8 cellular contexts compared by ENCODE assay signal in genomic region chr10:116460219-116460618, GRCh38. TPM values are rescaled to one million over a fixed set of nuclear protein-coding genes. Genes with fewer than 3 reads are reported as not detected.
"Had no signal": no experiment of that assay in that cellular context is flagged by ENCODE, and none has a peak within 500 bp of the region (broad histone marks: within the 10 kb centered on the region; RNA-seq: fewer than 3 reads in every experiment).

No MANE protein-coding gene starts in this region.

- ATAC-seq: HepG2, K562 had no signal

- H3K36me3 Mint-ChIP-seq: IgD-negative memory B cell had no signal

- H3K27ac ChIP-seq: HL-60 had no signal

- FAIRE-seq: HepG2, HTR-8/SVneo, K562 had no signal

- H3K4me1 Mint-ChIP-seq: IgD-negative memory B cell had no signal

- DNase-seq: IMR-90, KBM-7 had no signal

- H3K4me3 ChIP-seq: K562 had no signal

- H3K27ac Mint-ChIP-seq: IgD-negative memory B cell had no signal

- H3K4me3 Mint-ChIP-seq: IgD-negative memory B cell had no signal

RNA-seq across cellular contexts. Expression of gene PNLIPRP3, which starts 32.6 kb away (rescaled TPM):
- total RNA-seq: HepG2, HT-29, IMR-90, K562 had no signal
- polyA plus RNA-seq: HepG2, IgD-negative memory B cell, IMR-90, K562 had no signal
